9 cellular contexts compared by ENCODE assay signal in the genomic region with DNA sequence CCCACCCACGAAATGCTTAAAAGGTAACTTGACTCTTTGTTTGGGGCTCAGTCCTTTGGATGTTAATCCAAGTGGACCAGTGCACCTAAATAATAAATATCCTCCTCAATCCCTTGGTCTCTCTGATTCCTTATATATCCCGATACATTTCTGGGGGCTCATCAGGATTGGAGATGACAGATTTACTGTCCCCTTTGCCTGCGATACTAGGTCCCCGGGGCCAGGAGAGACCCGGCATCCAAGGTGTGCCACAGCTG. TPM values are rescaled to one million over a fixed set of nuclear protein-coding genes. Genes with fewer than 3 reads are reported as not detected.
DNase-seq lines count a peak whose midpoint lies in the region; ATAC-seq and TF ChIP-seq lines count a peak whose summit lies in the region.
"Had no signal": no experiment of that assay in that cellular context is flagged by ENCODE, and none has a peak within 500 bp of the region (broad histone marks: within the 10 kb centered on the region; RNA-seq: fewer than 3 reads in every experiment).

No MANE protein-coding gene starts in this region.

- no peak for TF ChIP-seq CTCF in GM23338 (conservative IDR thresholded peaks at IDR 0.05; ENCODE audit: low read depth in 2 of 2)
- TF ChIP-seq CTCF in spleen (IDR thresholded peaks at IDR 0.05 in 8 of 11, conservative IDR thresholded peaks at IDR 0.05 in 3 of 11): no peak
- TF ChIP-seq CTCF in lower leg skin (IDR thresholded peaks at IDR 0.05): no peak

- peak overlapping the region; percentile 86 for H3K4me2 ChIP-seq in GM23338

- H3K27ac ChIP-seq in GM23338 (ENCODE audit: low read depth) (no peak overlapping the region), SJSA1 (peak overlapping the region; percentile 81), iPS-18a (ENCODE audit: low read length) (no peak overlapping the region), spleen (peak overlapping the region; percentile 79 to 98 (median 94))

- H3K36me3 ChIP-seq in GM23338 (ENCODE audit: insufficient read depth): no peaks in the 10 kb centered on the region
- no peaks in the 10 kb centered on the region for H3K36me3 ChIP-seq in SJSA1
- H3K36me3 ChIP-seq in iPS-18a (ENCODE audit: control insufficient read depth, low read depth, low read length): no peaks in the 10 kb centered on the region
- H3K36me3 ChIP-seq in spleen: no peaks in the 10 kb centered on the region

- TF ChIP-seq POLR2A in spleen (IDR thresholded peaks at IDR 0.05) (no peak), lower leg skin (IDR thresholded peaks at IDR 0.05) (no peak)

- H4K20me1 ChIP-seq in GM23338 (replicated peaks; ENCODE audit: insufficient read depth): no peaks in the 10 kb centered on the region

- DNase-seq in GM23338 (ENCODE audit: low spot score) (no peak), SJSA1 (ENCODE audit: low read depth in 1 of 2, low spot score in 2 of 2) (no peak), spleen (no peak), NOMO-1 treated with DMSO at 0.1 percent for 48 hours (lab: John Stamatoyannopoulos, UW; ENCODE audit: unreplicated experiment) (no peak), lower leg skin (ENCODE audit: low spot score in 2 of 2) (no peak)
- DNase-seq in activated CD4-positive, alpha-beta T cell treated with anti-CD3 and anti-CD28 coated beads, Interleukin-2, amount 50 U/mL, for 1 hour: no peak

- H3K79me2 ChIP-seq in GM23338 (replicated peaks; ENCODE audit: insufficient read depth): no peaks in the 10 kb centered on the region

- no peak overlapping the region for H3K27ac Mint-ChIP-seq in GM23338

- H3K27me3 Mint-ChIP-seq in GM23338 (ENCODE audit: insufficient read depth, low read depth, poor library complexity): peaks cover 7% of the 10 kb centered on the region
- H3K27me3 Mint-ChIP-seq: naive B cell had no signal

- H3K36me3 Mint-ChIP-seq in GM23338 (ENCODE audit: low read depth): peaks cover 25% of the 10 kb centered on the region

- H3K27me3 ChIP-seq in GM23338 (ENCODE audit: insufficient read depth) (no peaks in the 10 kb centered on the region), SJSA1 (replicated peaks) (no peaks in the 10 kb centered on the region), iPS-18a (ENCODE audit: control insufficient read depth, insufficient read depth, low read length) (no peaks in the 10 kb centered on the region), spleen (replicated peaks in 1 of 7) (no peaks in the 10 kb centered on the region)

- H3K4me3 Mint-ChIP-seq in GM23338: no peak overlapping the region
- H3K4me3 Mint-ChIP-seq: naive B cell had no signal

- H3K4me1 Mint-ChIP-seq in GM23338: peaks cover 30% of the 10 kb centered on the region

- H3K9ac ChIP-seq in iPS-18a (ENCODE audit: low read length): no peak overlapping the region

- H3K4me3 ChIP-seq in GM23338 (peak overlapping the region; percentile 58; the same call in 1 of the 2 replicates), SJSA1 (peak overlapping the region; percentile 42), iPS-18a (ENCODE audit: low read length) (peak overlapping the region; percentile 69), spleen (peak overlapping the region in 5 of 8 donors; percentile 58 to 80 (median 60)), lower leg skin (ENCODE audit: low read depth, poor library complexity, severe bottlenecking) (no peak overlapping the region)

- intact Hi-C loops in spleen (cut with DNase I; ENCODE audit: low total_unique reads) (no loop called here), lower leg skin (cut with DNase I; ENCODE audit: low total_unique reads) (no loop called here)

- H3K4me1 ChIP-seq in GM23338 (ENCODE audit: insufficient read depth) (peaks cover 47% of the 10 kb centered on the region), SJSA1 (replicated peaks) (peaks cover 40% of the 10 kb centered on the region), iPS-18a (ENCODE audit: control insufficient read depth, low read depth, low read length) (peaks cover 44% of the 10 kb centered on the region), spleen (peaks cover 8 to 54% (median 28%) of the 10 kb centered on the region in 6 donors)

- H3K9me2 ChIP-seq in GM23338 (ENCODE audit: insufficient read depth): no peaks in the 10 kb centered on the region

- H3K9me3 Mint-ChIP-seq in GM23338: peaks cover 25% of the 10 kb centered on the region

- 60 to 74% (median 70%) methylated on average over 5 of the region's 5 CpGs for WGBS in spleen, 5 donors
- WGBS in lower leg skin, 2 donors: 41 to 50% methylated on average over 5 of the region's 5 CpGs

- peak overlapping the region; percentile 74 for H2AFZ ChIP-seq in GM23338

- no peak for ATAC-seq in GM23338
- no peak for ATAC-seq in GM21737 (IDR thresholded peaks at IDR 0.05; ENCODE audit: unreplicated experiment)

- H3F3A ChIP-seq in GM23338 (replicated peaks; ENCODE audit: low read depth): no peaks in the 10 kb centered on the region

- H3K9me3 ChIP-seq in SJSA1 (replicated peaks) (peaks cover 3% of the 10 kb centered on the region), iPS-18a (ENCODE audit: control insufficient read depth, low read depth, low read length) (no peaks in the 10 kb centered on the region), spleen (peaks cover 0 to 10% (median 0%) of the 10 kb centered on the region in 8 donors)

RNA-seq across cellular contexts. Expression of a gene that starts 26.2 kb away (rescaled TPM):
- total RNA-seq in GM23338 (2014; rRNA removed; shearing (Covaris generic)): not detected in 2 replicates
- polyA plus RNA-seq in GM23338 (2016; fragmentation: Nextera tagmentation; extraction: Ambion mirVana): not detected in 2 replicates
- not detected in 2 replicates for total RNA-seq in SJSA1 (2014; rRNA removed; shearing (Covaris generic))
- 10 to 100 TPM; 30.5 to 64.6 (median 39.9) TPM for total RNA-seq in spleen
- polyA plus RNA-seq in spleen: 10 to 100 TPM; 12.3 to 78.1 (median 45.9) TPM
- under 1 TPM in 1 of 4 donors, not detected in 3; 0.46 TPM for total RNA-seq in lower leg skin

RNA-seq across cellular contexts. Expression of a gene that starts 46.0 kb away (rescaled TPM):
- not detected in 2 replicates for total RNA-seq in GM23338 (2014; rRNA removed; shearing (Covaris generic))
- polyA plus RNA-seq in GM23338 (2016; fragmentation: Nextera tagmentation; extraction: Ambion mirVana): not detected in 2 replicates
- not detected in 2 replicates for total RNA-seq in SJSA1 (2014; rRNA removed; shearing (Covaris generic))
- 10 to 100 TPM in 3 of 7 donors, 1 to 10 TPM in 4; 4.1 to 14.6 (median 6.7) TPM for total RNA-seq in spleen
- polyA plus RNA-seq in spleen: under 1 TPM; 0.22 to 0.52 (median 0.28) TPM
- not detected for total RNA-seq in lower leg skin

RNA-seq across cellular contexts. Expression of a gene that starts 55.9 kb away (rescaled TPM):
- 0.03 TPM in 1 of 2 replicates, not detected in the other for total RNA-seq in GM23338 (2014; rRNA removed; shearing (Covaris generic))
- polyA plus RNA-seq in GM23338 (2016; fragmentation: Nextera tagmentation; extraction: Ambion mirVana) (0.02 and 0.27 TPM in 2 replicates), spleen (1 to 10 TPM; 1.7 to 9.4 (median 2.2) TPM)
- 0.08 TPM in 1 of 2 replicates, not detected in the other for total RNA-seq in SJSA1 (2014; rRNA removed; shearing (Covaris generic))
- total RNA-seq in spleen (10 to 100 TPM; 23.6 to 60.3 (median 40.9) TPM), lower leg skin (1 to 10 TPM in 1 of 4 donors, under 1 TPM in 3; 0.02 to 1.9 (median 0.18) TPM)

RNA-seq across cellular contexts. Expression of a gene that starts 56.8 kb away (rescaled TPM):
- total RNA-seq in GM23338 (2014; rRNA removed; shearing (Covaris generic)): not detected in 2 replicates
- not detected in 2 replicates for polyA plus RNA-seq in GM23338 (2016; fragmentation: Nextera tagmentation; extraction: Ambion mirVana)
- total RNA-seq in SJSA1 (2014; rRNA removed; shearing (Covaris generic)): not detected in 2 replicates
- 1 to 10 TPM in 6 of 7 donors, under 1 TPM in 1; 0.76 to 5.8 (median 2.4) TPM for total RNA-seq in spleen
- polyA plus RNA-seq in spleen: 1 to 10 TPM in 1 of 3 donors, under 1 TPM in 2; 0.13 to 2.7 (median 0.98) TPM
- not detected for total RNA-seq in lower leg skin

Comparison
In these comparisons a context has a peak if more than half of its experiments do, and no peak if none do; other contexts are left out.
1. H3K27ac ChIP-seq: peak in SJSA1 (single experiment) and spleen (8 of 8); none in GM23338 (single experiment) and iPS-18a (single experiment).
2. RNA of a gene that starts 26.2 kb away (total RNA-seq): 30.5 to 64.6 TPM in spleen; 0.46 TPM in lower leg skin, not detected in GM23338 and not detected in SJSA1; every median in the first group is over 10 times any median in the second.
3. RNA of a gene that starts 55.9 kb away (total RNA-seq): 23.6 to 60.3 TPM in spleen; 0.02 to 1.9 TPM in lower leg skin, 0.08 TPM in SJSA1 and 0.03 TPM in GM23338; every median in the first group is over 4 times any median in the second.